ENCODE assay signal across 2 cellular contexts in the genomic region with DNA sequence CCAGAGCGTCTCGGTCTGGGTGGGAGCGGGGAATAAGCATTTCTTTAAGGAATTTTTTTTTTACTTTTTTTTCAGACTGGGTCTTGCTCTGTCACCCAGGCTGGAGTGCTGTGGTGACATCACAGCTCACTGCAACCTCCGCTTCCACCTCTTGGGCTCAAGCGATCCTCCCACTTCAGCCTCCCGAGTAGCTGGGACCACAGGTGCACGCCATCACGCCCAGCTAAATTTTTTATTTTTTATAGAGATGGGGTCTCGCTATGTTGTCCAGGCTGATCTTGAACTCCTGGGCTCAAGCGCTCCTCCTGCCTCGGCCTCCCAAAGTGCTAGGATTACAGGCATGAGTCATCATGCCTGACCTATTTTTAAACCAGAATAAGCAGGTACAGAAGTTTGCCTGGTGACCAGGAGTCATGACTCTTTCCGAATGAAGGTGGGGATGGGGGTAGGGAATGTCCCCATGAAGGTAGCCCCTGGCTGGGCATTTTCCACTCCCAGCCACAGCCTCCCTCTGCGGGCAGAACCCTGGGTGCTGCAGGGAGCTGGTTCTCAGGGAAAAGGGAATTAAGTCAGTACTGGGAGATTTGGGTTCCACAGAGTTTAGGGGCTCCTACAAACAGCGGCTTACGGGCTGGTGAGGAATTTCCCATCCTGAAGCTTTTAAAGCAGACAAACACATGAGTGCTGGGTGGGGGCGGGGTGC.
A peak's percentile ranks its signal among the peaks of the same experiment; 100 is the strongest.
TF ChIP-seq lines count a peak whose summit lies in the region.

No MANE protein-coding gene starts in this region.

TF ChIP-seq in A549, 52 proteins besides CTCF, POLR2A, EP300 and RAD21:
- TF ChIP-seq, protein P1, sequence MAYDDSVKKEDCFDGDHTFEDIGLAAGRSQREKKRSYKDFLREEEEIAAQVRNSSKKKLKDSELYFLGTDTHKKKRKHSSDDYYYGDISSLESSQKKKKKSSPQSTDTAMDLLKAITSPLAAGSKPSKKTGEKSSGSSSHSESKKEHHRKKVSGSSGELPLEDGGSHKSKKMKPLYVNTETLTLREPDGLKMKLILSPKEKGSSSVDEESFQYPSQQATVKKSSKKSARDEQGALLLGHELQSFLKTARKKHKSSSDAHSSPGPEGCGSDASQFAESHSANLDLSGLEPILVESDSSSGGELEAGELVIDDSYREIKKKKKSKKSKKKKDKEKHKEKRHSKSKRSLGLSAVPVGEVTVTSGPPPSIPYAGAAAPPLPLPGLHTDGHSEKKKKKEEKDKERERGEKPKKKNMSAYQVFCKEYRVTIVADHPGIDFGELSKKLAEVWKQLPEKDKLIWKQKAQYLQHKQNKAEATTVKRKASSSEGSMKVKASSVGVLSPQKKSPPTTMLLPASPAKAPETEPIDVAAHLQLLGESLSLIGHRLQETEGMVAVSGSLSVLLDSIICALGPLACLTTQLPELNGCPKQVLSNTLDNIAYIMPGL (CRISPR knock-in tag; IDR thresholded peaks at IDR 0.05; ENCODE audit: borderline replicate concordance): no peak
- TF ChIP-seq FOSL2 (IDR thresholded peaks at IDR 0.05) (0 out of 2 replicates have a peak, but pooled peaks have one; percentile 12), FOSL2 (CRISPR knock-in tag; IDR thresholded peaks at IDR 0.05) (peak; percentile 85)

TF ChIP-seq in IMR-90, 13 proteins besides CTCF, POLR2A, EP300 and RAD21:
- TF ChIP-seq SMC3 (IDR thresholded peaks at IDR 0.05; ENCODE audit: low read depth, low read length): no peak
- TF ChIP-seq CEBPB (IDR thresholded peaks at IDR 0.05; ENCODE audit: low read depth, low read length): no peak
- TF ChIP-seq NFE2L2 (IDR thresholded peaks at IDR 0.05; ENCODE audit: low read depth, low read length): no peak
- TF ChIP-seq RFX5 (IDR thresholded peaks at IDR 0.05; ENCODE audit: low read depth, low read length): no peak
- no peak for TF ChIP-seq BHLHE40 (IDR thresholded peaks at IDR 0.05; ENCODE audit: low read depth, low read length)
- no peak for TF ChIP-seq MAZ (IDR thresholded peaks at IDR 0.05; ENCODE audit: borderline replicate concordance, low read depth, low read length)
- TF ChIP-seq, protein P2, sequence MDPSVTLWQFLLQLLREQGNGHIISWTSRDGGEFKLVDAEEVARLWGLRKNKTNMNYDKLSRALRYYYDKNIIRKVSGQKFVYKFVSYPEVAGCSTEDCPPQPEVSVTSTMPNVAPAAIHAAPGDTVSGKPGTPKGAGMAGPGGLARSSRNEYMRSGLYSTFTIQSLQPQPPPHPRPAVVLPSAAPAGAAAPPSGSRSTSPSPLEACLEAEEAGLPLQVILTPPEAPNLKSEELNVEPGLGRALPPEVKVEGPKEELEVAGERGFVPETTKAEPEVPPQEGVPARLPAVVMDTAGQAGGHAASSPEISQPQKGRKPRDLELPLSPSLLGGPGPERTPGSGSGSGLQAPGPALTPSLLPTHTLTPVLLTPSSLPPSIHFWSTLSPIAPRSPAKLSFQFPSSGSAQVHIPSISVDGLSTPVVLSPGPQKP (IDR thresholded peaks at IDR 0.05; ENCODE audit: borderline replicate concordance, low read depth, low read length): no peak
- no peak for TF ChIP-seq CHD1 (IDR thresholded peaks at IDR 0.05; ENCODE audit: low read depth, low read length)
- TF ChIP-seq RCOR1 (IDR thresholded peaks at IDR 0.05; ENCODE audit: insufficient replicate concordance, low read length): no peak
- no peak for TF ChIP-seq MAFK (IDR thresholded peaks at IDR 0.05; ENCODE audit: low read depth, low read length)
- TF ChIP-seq, protein P3, sequence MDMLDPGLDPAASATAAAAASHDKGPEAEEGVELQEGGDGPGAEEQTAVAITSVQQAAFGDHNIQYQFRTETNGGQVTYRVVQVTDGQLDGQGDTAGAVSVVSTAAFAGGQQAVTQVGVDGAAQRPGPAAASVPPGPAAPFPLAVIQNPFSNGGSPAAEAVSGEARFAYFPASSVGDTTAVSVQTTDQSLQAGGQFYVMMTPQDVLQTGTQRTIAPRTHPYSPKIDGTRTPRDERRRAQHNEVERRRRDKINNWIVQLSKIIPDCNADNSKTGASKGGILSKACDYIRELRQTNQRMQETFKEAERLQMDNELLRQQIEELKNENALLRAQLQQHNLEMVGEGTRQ (IDR thresholded peaks at IDR 0.05; ENCODE audit: low read depth, low read length): no peak
- TF ChIP-seq FOS (IDR thresholded peaks at IDR 0.05; ENCODE audit: low read depth, low read length): no peak
- TF ChIP-seq MXI1 (IDR thresholded peaks at IDR 0.05; ENCODE audit: borderline replicate concordance, low read depth, low read length): no peak
